In genomic region chr16:59180083-59180476, GRCh38 we compare ENCODE assay signal across 1 cellular context.
TF ChIP-seq lines count a peak whose summit lies in the region.

No MANE protein-coding gene starts in this region.

TF ChIP-seq in HepG2, 621 proteins besides CTCF, POLR2A, EP300 and RAD21 (continued from another document and continues in another):
- TF ChIP-seq ZNF362 (CRISPR knock-in tag; IDR thresholded peaks at IDR 0.05; ENCODE audit: borderline replicate concordance): no peak
- no peak for TF ChIP-seq ZNF44 (CRISPR knock-in tag; IDR thresholded peaks at IDR 0.05)
- no peak for TF ChIP-seq HDAC6 (IDR thresholded peaks at IDR 0.05; ENCODE audit: low read depth, low read length)
- TF ChIP-seq PRMT3 (CRISPR knock-in tag; IDR thresholded peaks at IDR 0.05; ENCODE audit: borderline replicate concordance, low read depth): no peak
- TF ChIP-seq FOXP1 (IDR thresholded peaks at IDR 0.05): no peak
- peak; percentile 82 for TF ChIP-seq FOXP1 (CRISPR knock-in tag; IDR thresholded peaks at IDR 0.05)
- TF ChIP-seq KLF9 (CRISPR knock-in tag; IDR thresholded peaks at IDR 0.05; ENCODE audit: low read depth): no peak
- no peak for TF ChIP-seq THRA (CRISPR knock-in tag; IDR thresholded peaks at IDR 0.05; ENCODE audit: borderline replicate concordance)
- no peak for TF ChIP-seq ZNF441 (CRISPR knock-in tag; IDR thresholded peaks at IDR 0.05; ENCODE audit: borderline replicate concordance)
- TF ChIP-seq GLI4 (CRISPR knock-in tag; IDR thresholded peaks at IDR 0.05; ENCODE audit: borderline replicate concordance): no peak
- TF ChIP-seq MEIS2 (CRISPR knock-in tag; IDR thresholded peaks at IDR 0.05): no peak
- TF ChIP-seq ZNF546 (CRISPR knock-in tag; conservative IDR thresholded peaks at IDR 0.05): no peak
- no peak for TF ChIP-seq STAT5B (CRISPR knock-in tag; IDR thresholded peaks at IDR 0.05)
- TF ChIP-seq ZMYM2 (CRISPR knock-in tag; IDR thresholded peaks at IDR 0.05): no peak
- no peak for TF ChIP-seq ZNF101 (CRISPR knock-in tag; IDR thresholded peaks at IDR 0.05; ENCODE audit: borderline replicate concordance, low read depth)
- TF ChIP-seq ZNF572 (CRISPR knock-in tag; IDR thresholded peaks at IDR 0.05): no peak
- TF ChIP-seq MTERF4 (CRISPR knock-in tag; IDR thresholded peaks at IDR 0.05): no peak
- no peak for TF ChIP-seq NFE2L2 (IDR thresholded peaks at IDR 0.05; ENCODE audit: low read length)
- no peak for TF ChIP-seq ZNF282 (IDR thresholded peaks at IDR 0.05; ENCODE audit: partially characterized antibody)
- no peak for TF ChIP-seq MXD3 (CRISPR knock-in tag; IDR thresholded peaks at IDR 0.05)
- TF ChIP-seq TOPORS (CRISPR knock-in tag; IDR thresholded peaks at IDR 0.05): no peak
- TF ChIP-seq RCOR2 (CRISPR knock-in tag; IDR thresholded peaks at IDR 0.05): no peak
- TF ChIP-seq GTF3A (CRISPR knock-in tag; conservative IDR thresholded peaks at IDR 0.05): no peak
- no peak for TF ChIP-seq ELK4 (CRISPR knock-in tag; IDR thresholded peaks at IDR 0.05; ENCODE audit: borderline replicate concordance)
- no peak for TF ChIP-seq CREB1 (IDR thresholded peaks at IDR 0.05)
- peak; percentile 15; the same call in 1 of the 2 replicates for TF ChIP-seq CREB1 (CRISPR knock-in tag; IDR thresholded peaks at IDR 0.05)
- TF ChIP-seq PHB2 (IDR thresholded peaks at IDR 0.05; ENCODE audit: partially characterized antibody): no peak
- no peak for TF ChIP-seq ASH2L (IDR thresholded peaks at IDR 0.05; ENCODE audit: insufficient read length, low read depth, low read length)
- TF ChIP-seq ZNF558 (CRISPR knock-in tag; IDR thresholded peaks at IDR 0.05; ENCODE audit: borderline replicate concordance): no peak
- no peak for TF ChIP-seq JUND (CRISPR knock-in tag; IDR thresholded peaks at IDR 0.05)
- TF ChIP-seq NKX3-1 (CRISPR knock-in tag; IDR thresholded peaks at IDR 0.05): peak; percentile 70; the same call in 1 of the 2 replicates
- peak in 1 of 2 experiments; percentile 31; a peak in 1 of 4 replicates for TF ChIP-seq NR2F1 (CRISPR knock-in tag; IDR thresholded peaks at IDR 0.05)
- no peak for TF ChIP-seq CBX1 (IDR thresholded peaks at IDR 0.05; ENCODE audit: low read depth)
- TF ChIP-seq DRAP1 (CRISPR knock-in tag; IDR thresholded peaks at IDR 0.05): no peak
- no peak for TF ChIP-seq MYC (CRISPR knock-in tag; IDR thresholded peaks at IDR 0.05; ENCODE audit: borderline replicate concordance)
- no peak for TF ChIP-seq CAMTA2 (CRISPR knock-in tag; IDR thresholded peaks at IDR 0.05; ENCODE audit: borderline replicate concordance)
- no peak for TF ChIP-seq ZFP36L1 (CRISPR knock-in tag; IDR thresholded peaks at IDR 0.05)
- no peak for TF ChIP-seq RARG (CRISPR knock-in tag; IDR thresholded peaks at IDR 0.05; ENCODE audit: low read depth)
- peak; percentile 96 for TF ChIP-seq ARID5B (CRISPR knock-in tag; IDR thresholded peaks at IDR 0.05)
- TF ChIP-seq SYNCRIP (IDR thresholded peaks at IDR 0.05; ENCODE audit: insufficient read depth, low read depth, low read length): no peak
- no peak for TF ChIP-seq HIVEP1 (CRISPR knock-in tag; IDR thresholded peaks at IDR 0.05)
- TF ChIP-seq HMG20B (CRISPR knock-in tag; conservative IDR thresholded peaks at IDR 0.05): peak; percentile 61; the same call in 1 of the 2 replicates
- no peak for TF ChIP-seq CEBPZ (IDR thresholded peaks at IDR 0.05; ENCODE audit: low read length)
- TF ChIP-seq KAT8 (CRISPR knock-in tag; IDR thresholded peaks at IDR 0.05): no peak
- TF ChIP-seq ZNF562 (CRISPR knock-in tag; IDR thresholded peaks at IDR 0.05; ENCODE audit: borderline replicate concordance): no peak
- no peak for TF ChIP-seq ZNF34 (CRISPR knock-in tag; IDR thresholded peaks at IDR 0.05; ENCODE audit: borderline replicate concordance)
- no peak for TF ChIP-seq ZSCAN20 (CRISPR knock-in tag; IDR thresholded peaks at IDR 0.05; ENCODE audit: borderline replicate concordance)
- no peak for TF ChIP-seq REXO4 (CRISPR knock-in tag; IDR thresholded peaks at IDR 0.05; ENCODE audit: borderline replicate concordance)
- TF ChIP-seq FOXJ3 (CRISPR knock-in tag; IDR thresholded peaks at IDR 0.05; ENCODE audit: borderline replicate concordance): peak; percentile 74; the same call in 1 of the 2 replicates
- TF ChIP-seq CREM (IDR thresholded peaks at IDR 0.05): peak; percentile 31; the same call in 1 of the 2 replicates
- TF ChIP-seq CREM (CRISPR knock-in tag; IDR thresholded peaks at IDR 0.05): no peak
- peak; percentile 92 for TF ChIP-seq ARID3A (IDR thresholded peaks at IDR 0.05; ENCODE audit: low read depth, low read length)
- no peak for TF ChIP-seq SIX4 (CRISPR knock-in tag; IDR thresholded peaks at IDR 0.05)
- no peak for TF ChIP-seq UBTF (CRISPR knock-in tag; IDR thresholded peaks at IDR 0.05)
- TF ChIP-seq EEA1 (CRISPR knock-in tag; IDR thresholded peaks at IDR 0.05; ENCODE audit: borderline replicate concordance): no peak
- TF ChIP-seq FOXK2 (IDR thresholded peaks at IDR 0.05): no peak
- TF ChIP-seq MED13 (CRISPR knock-in tag; IDR thresholded peaks at IDR 0.05): no peak
- peak; percentile 75; the same call in 1 of the 2 replicates for TF ChIP-seq MIXL1 (CRISPR knock-in tag; IDR thresholded peaks at IDR 0.05)
